22 cellular contexts compared by ENCODE assay signal in genomic region chr3:54033761-54034160, GRCh38.
"Had no signal": no experiment of that assay in that cellular context is flagged by ENCODE, and none has a peak within 500 bp of the region (broad histone marks: within the 10 kb centered on the region; RNA-seq: fewer than 3 reads in every experiment).

No MANE protein-coding gene starts in this region.

- H3K4me1 ChIP-seq: adrenal gland, spleen, upper lobe of right lung had no signal

- H3K27me3 ChIP-seq: adrenal gland, hepatocyte, spleen, upper lobe of right lung had no signal

- H2AFZ ChIP-seq: hepatocyte had no signal

- H3K27me3 Mint-ChIP-seq: central memory CD8-positive, alpha-beta T cell had no signal

- H3K4me2 ChIP-seq: hepatocyte had no signal

- H3K36me3 ChIP-seq: adrenal gland, spleen, upper lobe of right lung had no signal

- H3K4me3 ChIP-seq: adrenal gland, hepatocyte, spleen, upper lobe of right lung had no signal

- DNase-seq: activated naive CD4-positive, alpha-beta T cell; activated T-cell treated with anti-CD3 and anti-CD28 coated beads, Interleukin-2, amount 50 U/mL, for 1 hour; adrenal gland; effector memory CD8-positive, alpha-beta T cell; glutamatergic neuron; immature natural killer cell; kidney glomerular epithelial cell; mesenchymal stem cell; retina; spleen; stimulated activated CD4-positive, alpha-beta T cell treated with anti-CD3 and anti-CD28 coated beads, Interleukin-4, amount 100 ng/mL, for 1 hour; stimulated activated naive CD4-positive, alpha-beta T cell; T-helper 1 cell; upper lobe of right lung had no signal

- H3K27ac Mint-ChIP-seq: activated naive CD8-positive, alpha-beta T cell; activated T-helper 17 cell treated with anti-CD3 and anti-CD28 coated beads, Interleukin-2, amount 50 U/mL, for 72 hours; effector memory CD8-positive, alpha-beta T cell; immature natural killer cell; progenitor cell of endocrine pancreas; WTC11 had no signal

- H3K4me1 Mint-ChIP-seq: activated T-helper 17 cell treated with anti-CD3 and anti-CD28 coated beads, Interleukin-2, amount 50 U/mL, for 72 hours; central memory CD8-positive, alpha-beta T cell; immature natural killer cell; neural crest cell had no signal

- H3K9me3 Mint-ChIP-seq: activated T-helper 17 cell treated with anti-CD3 and anti-CD28 coated beads, Interleukin-2, amount 50 U/mL, for 72 hours; central memory CD8-positive, alpha-beta T cell; effector memory CD8-positive, alpha-beta T cell; neural crest cell; WTC11 had no signal

- H3K36me3 Mint-ChIP-seq: activated naive CD8-positive, alpha-beta T cell; immature natural killer cell; WTC11 had no signal

- ATAC-seq: activated T-helper 17 cell treated with anti-CD3 and anti-CD28 coated beads, Interleukin-2, amount 50 U/mL, for 72 hours; effector memory CD8-positive, alpha-beta T cell; esophagus mucosa; upper lobe of right lung; WTC11 had no signal

- H3K4me3 Mint-ChIP-seq: activated naive CD8-positive, alpha-beta T cell; activated T-helper 17 cell treated with anti-CD3 and anti-CD28 coated beads, Interleukin-2, amount 50 U/mL, for 72 hours; central memory CD8-positive, alpha-beta T cell; effector memory CD8-positive, alpha-beta T cell; immature natural killer cell; neural crest cell; WTC11 had no signal

- H3K9me3 ChIP-seq: adrenal gland, spleen, upper lobe of right lung had no signal

- H3K27ac ChIP-seq: adrenal gland, hepatocyte, spleen, upper lobe of right lung had no signal
